Comparison of ENCODE assay signal across 1 cellular context in the genomic region with DNA sequence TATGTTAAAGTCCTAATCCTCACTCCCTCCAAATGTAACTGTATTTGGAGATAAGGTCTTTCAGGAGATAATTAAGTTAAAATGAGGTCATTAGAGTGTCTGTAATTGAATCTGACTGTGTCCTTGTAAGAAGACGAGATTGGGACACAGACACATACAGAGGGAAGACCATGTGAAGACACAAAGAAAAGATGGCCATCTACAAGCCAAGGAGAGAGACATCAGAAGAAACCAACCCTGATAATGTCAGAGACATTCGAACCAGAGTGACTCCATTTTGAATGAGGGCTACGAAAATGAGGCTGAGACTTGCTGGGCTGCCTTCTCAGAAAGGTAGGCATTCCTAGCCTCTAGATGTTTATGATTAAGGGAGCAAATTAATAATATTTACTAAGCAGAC.
A peak's percentile ranks its signal among the peaks of the same experiment; 100 is the strongest.
TF ChIP-seq lines count a peak whose summit lies in the region.

No MANE protein-coding gene starts in this region.

TF ChIP-seq in K562, 482 proteins besides CTCF, POLR2A, EP300 and RAD21 (continued from another document and continues in another):
- TF ChIP-seq RFX5 (IDR thresholded peaks at IDR 0.05; ENCODE audit: low read depth, low read length), result no peak
- no peak for TF ChIP-seq CREB3L1 (IDR thresholded peaks at IDR 0.05; ENCODE audit: borderline replicate concordance, low read depth)
- TF ChIP-seq KLF13 (tag; IDR thresholded peaks at IDR 0.05; ENCODE audit: borderline replicate concordance, low read depth), result no peak
- TF ChIP-seq ZBTB34 (CRISPR knock-in tag; IDR thresholded peaks at IDR 0.05), result no peak
- no peak for TF ChIP-seq CSDE1 (IDR thresholded peaks at IDR 0.05)
- no peak for TF ChIP-seq TARDBP (IDR thresholded peaks at IDR 0.05)
- TF ChIP-seq ZKSCAN3 (CRISPR knock-in tag; IDR thresholded peaks at IDR 0.05), result no peak
- no peak for TF ChIP-seq PRMT5 (CRISPR knock-in tag; IDR thresholded peaks at IDR 0.05)
- TF ChIP-seq ARID1B (IDR thresholded peaks at IDR 0.05), result no peak
- TF ChIP-seq SMARCA5 (IDR thresholded peaks at IDR 0.05), result no peak
- no peak for TF ChIP-seq ZNF511 (CRISPR knock-in tag; IDR thresholded peaks at IDR 0.05)
- no peak for TF ChIP-seq STAT6 (CRISPR knock-in tag; IDR thresholded peaks at IDR 0.05)
- TF ChIP-seq, protein P1, sequence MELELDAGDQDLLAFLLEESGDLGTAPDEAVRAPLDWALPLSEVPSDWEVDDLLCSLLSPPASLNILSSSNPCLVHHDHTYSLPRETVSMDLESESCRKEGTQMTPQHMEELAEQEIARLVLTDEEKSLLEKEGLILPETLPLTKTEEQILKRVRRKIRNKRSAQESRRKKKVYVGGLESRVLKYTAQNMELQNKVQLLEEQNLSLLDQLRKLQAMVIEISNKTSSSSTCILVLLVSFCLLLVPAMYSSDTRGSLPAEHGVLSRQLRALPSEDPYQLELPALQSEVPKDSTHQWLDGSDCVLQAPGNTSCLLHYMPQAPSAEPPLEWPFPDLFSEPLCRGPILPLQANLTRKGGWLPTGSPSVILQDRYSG (tag; conservative IDR thresholded peaks at IDR 0.05; ENCODE audit: low read depth), result peak; percentile 98
- TF ChIP-seq RAD51 (IDR thresholded peaks at IDR 0.05; ENCODE audit: borderline replicate concordance, low read depth), result no peak
- TF ChIP-seq SAP30 (IDR thresholded peaks at IDR 0.05; ENCODE audit: borderline replicate concordance, insufficient read depth, low read depth, low read length, poor library complexity, severe bottlenecking), result no peak
- no peak for TF ChIP-seq ARID3A (IDR thresholded peaks at IDR 0.05; ENCODE audit: borderline replicate concordance, low read depth, low read length)
- no peak for TF ChIP-seq ATF6 (CRISPR knock-in tag; IDR thresholded peaks at IDR 0.05)
- TF ChIP-seq ZNF583 (CRISPR knock-in tag; IDR thresholded peaks at IDR 0.05), result peak; percentile 71; the same call in 1 of the 2 replicates
- no peak for TF ChIP-seq ZNF764 (CRISPR knock-in tag; IDR thresholded peaks at IDR 0.05; ENCODE audit: low read depth)
- peak; percentile 84 for TF ChIP-seq ZNF347 (CRISPR knock-in tag; IDR thresholded peaks at IDR 0.05; ENCODE audit: low read depth)
- peak; percentile 81 for TF ChIP-seq PTTG1 (tag; IDR thresholded peaks at IDR 0.05; ENCODE audit: low read depth)
- no peak for TF ChIP-seq GTF2E2 (tag; IDR thresholded peaks at IDR 0.05)
- peak; percentile 91 for TF ChIP-seq E2F3 (CRISPR knock-in tag; IDR thresholded peaks at IDR 0.05)
- no peak for TF ChIP-seq ZMIZ1 (IDR thresholded peaks at IDR 0.05; ENCODE audit: low read depth in 2 of 2, low read length in 2 of 2)
- TF ChIP-seq SP1 (CRISPR knock-in tag; IDR thresholded peaks at IDR 0.05), result no peak
- peak; percentile 79 for TF ChIP-seq BCL6 (CRISPR knock-in tag; IDR thresholded peaks at IDR 0.05)
- no peak for TF ChIP-seq KAT7 (CRISPR knock-in tag; IDR thresholded peaks at IDR 0.05; ENCODE audit: borderline replicate concordance)
- no peak for TF ChIP-seq ZNF3 (CRISPR knock-in tag; IDR thresholded peaks at IDR 0.05)
- TF ChIP-seq FOSL1 (tag; conservative IDR thresholded peaks at IDR 0.05), result no peak
- TF ChIP-seq, protein P2, sequence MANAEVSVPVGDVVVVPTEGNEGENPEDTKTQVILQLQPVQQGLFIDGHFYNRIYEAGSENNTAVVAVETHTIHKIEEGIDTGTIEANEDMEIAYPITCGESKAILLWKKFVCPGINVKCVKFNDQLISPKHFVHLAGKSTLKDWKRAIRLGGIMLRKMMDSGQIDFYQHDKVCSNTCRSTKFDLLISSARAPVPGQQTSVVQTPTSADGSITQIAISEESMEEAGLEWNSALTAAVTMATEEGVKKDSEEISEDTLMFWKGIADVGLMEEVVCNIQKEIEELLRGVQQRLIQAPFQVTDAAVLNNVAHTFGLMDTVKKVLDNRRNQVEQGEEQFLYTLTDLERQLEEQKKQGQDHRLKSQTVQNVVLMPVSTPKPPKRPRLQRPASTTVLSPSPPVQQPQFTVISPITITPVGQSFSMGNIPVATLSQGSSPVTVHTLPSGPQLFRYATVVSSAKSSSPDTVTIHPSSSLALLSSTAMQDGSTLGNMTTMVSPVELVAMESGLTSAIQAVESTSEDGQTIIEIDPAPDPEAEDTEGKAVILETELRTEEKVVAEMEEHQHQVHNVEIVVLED (CRISPR knock-in tag; IDR thresholded peaks at IDR 0.05), result peak; percentile 46; the same call in 1 of the 2 replicates
- TF ChIP-seq, protein P3, sequence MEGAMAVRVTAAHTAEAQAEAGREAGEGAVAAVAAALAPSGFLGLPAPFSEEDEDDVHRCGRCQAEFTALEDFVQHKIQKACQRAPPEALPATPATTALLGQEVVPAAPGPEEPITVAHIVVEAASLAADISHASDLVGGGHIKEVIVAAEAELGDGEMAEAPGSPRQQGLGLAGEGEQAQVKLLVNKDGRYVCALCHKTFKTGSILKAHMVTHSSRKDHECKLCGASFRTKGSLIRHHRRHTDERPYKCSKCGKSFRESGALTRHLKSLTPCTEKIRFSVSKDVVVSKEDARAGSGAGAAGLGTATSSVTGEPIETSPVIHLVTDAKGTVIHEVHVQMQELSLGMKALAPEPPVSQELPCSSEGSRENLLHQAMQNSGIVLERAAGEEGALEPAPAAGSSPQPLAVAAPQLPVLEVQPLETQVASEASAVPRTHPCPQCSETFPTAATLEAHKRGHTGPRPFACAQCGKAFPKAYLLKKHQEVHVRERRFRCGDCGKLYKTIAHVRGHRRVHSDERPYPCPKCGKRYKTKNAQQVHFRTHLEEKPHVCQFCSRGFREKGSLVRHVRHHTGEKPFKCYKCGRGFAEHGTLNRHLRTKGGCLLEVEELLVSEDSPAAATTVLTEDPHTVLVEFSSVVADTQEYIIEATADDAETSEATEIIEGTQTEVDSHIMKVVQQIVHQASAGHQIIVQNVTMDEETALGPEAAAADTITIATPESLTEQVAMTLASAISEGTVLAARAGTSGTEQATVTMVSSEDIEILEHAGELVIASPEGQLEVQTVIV (CRISPR knock-in tag; IDR thresholded peaks at IDR 0.05; ENCODE audit: borderline replicate concordance), result no peak
- peak; percentile 85 for TF ChIP-seq DDX20 (tag; IDR thresholded peaks at IDR 0.05; ENCODE audit: low read depth)
- TF ChIP-seq RHOXF2B (CRISPR knock-in tag; conservative IDR thresholded peaks at IDR 0.05), result no peak
- TF ChIP-seq MAZ (CRISPR knock-in tag; conservative IDR thresholded peaks at IDR 0.05 in 1 of 2, IDR thresholded peaks at IDR 0.05 in 1 of 2), result peak in 1 of 2 experiments; percentile 58; a peak in 1 of 4 replicates
- TF ChIP-seq ZFPM2 (CRISPR knock-in tag; IDR thresholded peaks at IDR 0.05), result no peak
- TF ChIP-seq ILK (tag; IDR thresholded peaks at IDR 0.05; ENCODE audit: borderline replicate concordance, low read depth), result peak; percentile 69
- no peak for TF ChIP-seq KDM4B (IDR thresholded peaks at IDR 0.05; ENCODE audit: borderline replicate concordance in 2 of 2, low read depth in 1 of 2)
- TF ChIP-seq ETV1 (tag; conservative IDR thresholded peaks at IDR 0.05; ENCODE audit: low read depth), result peak; percentile 78
- no peak for TF ChIP-seq SNIP1 (IDR thresholded peaks at IDR 0.05; ENCODE audit: low read depth)
- no peak for TF ChIP-seq PHF8 (IDR thresholded peaks at IDR 0.05; ENCODE audit: borderline replicate concordance, low read length)
- TF ChIP-seq ZNF384 (IDR thresholded peaks at IDR 0.05; ENCODE audit: low read depth, low read length), result no peak
- TF ChIP-seq GABPB2 (CRISPR knock-in tag; conservative IDR thresholded peaks at IDR 0.05), result no peak
- no peak for TF ChIP-seq ZNF316 (IDR thresholded peaks at IDR 0.05)
- TF ChIP-seq CREB1 (IDR thresholded peaks at IDR 0.05), result no peak
- TF ChIP-seq CREB1 (CRISPR knock-in tag; IDR thresholded peaks at IDR 0.05), result no peak
- TF ChIP-seq L3MBTL2 (IDR thresholded peaks at IDR 0.05), result no peak
